15 cellular contexts compared by ENCODE assay signal in genomic region chr7:151375530-151376217, GRCh38.
"Had no signal": no experiment of that assay in that cellular context is flagged by ENCODE, and none has a peak within 500 bp of the region (broad histone marks: within the 10 kb centered on the region; RNA-seq: fewer than 3 reads in every experiment).

No MANE protein-coding gene starts in this region.

- H3K27me3 ChIP-seq: brain microvascular endothelial cell, dorsolateral prefrontal cortex, thyroid gland, vagina had no signal

- H3K4me3 Mint-ChIP-seq: activated CD4-positive, alpha-beta memory T cell treated with anti-CD3 and anti-CD28 coated beads, Interleukin-2, amount 10 ng/mL, durations not matched to agents 7 days and 5 days; activated naive CD4-positive, alpha-beta T cell treated with anti-CD3 and anti-CD28 coated beads, Interleukin-2, amount 50 U/mL, for 24 hours; naive thymus-derived CD4-positive, alpha-beta T cell had no signal

- ATAC-seq: esophagus mucosa; lower lobe of right lung; naive thymus-derived CD4-positive, alpha-beta T cell had no signal

- H3K9me3 Mint-ChIP-seq: activated CD4-positive, alpha-beta memory T cell treated with anti-CD3 and anti-CD28 coated beads, Interleukin-2, amount 10 ng/mL, durations not matched to agents 7 days and 5 days; activated naive CD4-positive, alpha-beta T cell treated with anti-CD3 and anti-CD28 coated beads, Interleukin-2, amount 50 U/mL, for 24 hours; naive thymus-derived CD4-positive, alpha-beta T cell had no signal

- H3K9me3 ChIP-seq: lower lobe of right lung, thyroid gland, vagina had no signal

- H3K4me3 ChIP-seq: dorsolateral prefrontal cortex, lower lobe of right lung, thyroid gland, vagina had no signal

- H3K4me1 ChIP-seq: lower lobe of right lung, thyroid gland, vagina had no signal

- H3K27me3 Mint-ChIP-seq: activated naive CD4-positive, alpha-beta T cell treated with anti-CD3 and anti-CD28 coated beads, Interleukin-2, amount 50 U/mL, for 24 hours; naive thymus-derived CD4-positive, alpha-beta T cell had no signal

- H3K27ac Mint-ChIP-seq: activated CD4-positive, alpha-beta memory T cell treated with anti-CD3 and anti-CD28 coated beads, Interleukin-2, amount 10 ng/mL, durations not matched to agents 7 days and 5 days; activated naive CD4-positive, alpha-beta T cell treated with anti-CD3 and anti-CD28 coated beads, Interleukin-2, amount 50 U/mL, for 24 hours had no signal

- DNase-seq: activated CD4-positive, alpha-beta memory T cell treated with anti-CD3 and anti-CD28 coated beads, Interleukin-2, amount 10 ng/mL, durations not matched to agents 7 days and 5 days; activated CD4-positive, alpha-beta T cell treated with anti-CD3 and anti-CD28 coated beads for 1 hour; activated CD8-positive, alpha-beta memory T cell treated with anti-CD3 and anti-CD28 coated beads, Interleukin-2, amount 50 U/mL, for 48 hours; brain microvascular endothelial cell; lower lobe of right lung; naive thymus-derived CD4-positive, alpha-beta T cell; occipital lobe; stimulated activated CD4-positive, alpha-beta T cell treated with anti-CD3 and anti-CD28 coated beads, Interleukin-4, amount 100 ng/mL, for 1 hour; stimulated activated CD8-positive, alpha-beta memory T cell treated with anti-CD3 and anti-CD28 coated beads, Interleukin-4, amount 100 ng/mL, for 48 hours; T-helper 9 cell; thyroid gland had no signal

- H3K27ac ChIP-seq: brain microvascular endothelial cell, dorsolateral prefrontal cortex, lower lobe of right lung, thyroid gland, vagina had no signal
